1 cellular context compared by ENCODE assay signal in genomic region chr20:49219091-49219923, GRCh38.
TF ChIP-seq lines count a peak whose summit lies in the region.

Gene DDX27 (plus strand): TSS chr20:49219416. CDS start chr20:49219449, 33 bp downstream.

TF ChIP-seq in HepG2, 621 proteins besides CTCF, POLR2A, EP300 and RAD21 (continued from another document and continues in another):
- TF ChIP-seq ZNF646 (CRISPR knock-in tag; IDR thresholded peaks at IDR 0.05) (no peak), ZBTB10 (CRISPR knock-in tag; IDR thresholded peaks at IDR 0.05; ENCODE audit: borderline replicate concordance) (no peak), ZNF580 (CRISPR knock-in tag; IDR thresholded peaks at IDR 0.05; ENCODE audit: borderline replicate concordance, low read depth) (peak; percentile 75), RFXAP (CRISPR knock-in tag; IDR thresholded peaks at IDR 0.05; ENCODE audit: borderline replicate concordance) (peak; percentile 90; the same call in 1 of the 2 replicates), ARID4A (CRISPR knock-in tag; IDR thresholded peaks at IDR 0.05; ENCODE audit: borderline replicate concordance) (peak; percentile 99), REL (CRISPR knock-in tag; conservative IDR thresholded peaks at IDR 0.05) (peak; percentile 68; the same call in 1 of the 2 replicates), ZC3H13 (CRISPR knock-in tag; IDR thresholded peaks at IDR 0.05) (peak; percentile 40; the same call in 1 of the 2 replicates), ZHX1 (CRISPR knock-in tag; IDR thresholded peaks at IDR 0.05; ENCODE audit: low read depth) (peak; percentile 75; the same call in 1 of the 2 replicates), PRDM15 (CRISPR knock-in tag; IDR thresholded peaks at IDR 0.05) (peak; percentile 94), ZBTB8A (CRISPR knock-in tag; IDR thresholded peaks at IDR 0.05; ENCODE audit: borderline replicate concordance, low read depth) (no peak), NFIB (CRISPR knock-in tag; IDR thresholded peaks at IDR 0.05; ENCODE audit: borderline replicate concordance) (no peak), ZNF749 (CRISPR knock-in tag; IDR thresholded peaks at IDR 0.05; ENCODE audit: borderline replicate concordance) (no peak; the same call in 1 of the 2 replicates), JDP2 (CRISPR knock-in tag; IDR thresholded peaks at IDR 0.05; ENCODE audit: borderline replicate concordance) (no peak; the same call in 1 of the 2 replicates), ATRX (CRISPR knock-in tag; IDR thresholded peaks at IDR 0.05; ENCODE audit: borderline replicate concordance) (no peak), SRSF1 (optimal IDR thresholded peaks at IDR 0.05; ENCODE audit: low read depth, low read length) (no peak), ZKSCAN8 (CRISPR knock-in tag; IDR thresholded peaks at IDR 0.05; ENCODE audit: borderline replicate concordance) (no peak; the same call in 1 of the 2 replicates), GATAD1 (CRISPR knock-in tag; IDR thresholded peaks at IDR 0.05) (peak; percentile 95), ZNF274 (CRISPR knock-in tag; IDR thresholded peaks at IDR 0.05) (peak; percentile 97; the same call in 1 of the 2 replicates), ETS1 (CRISPR knock-in tag; IDR thresholded peaks at IDR 0.05) (peak; percentile 59; the same call in 1 of the 2 replicates), ATF1 (CRISPR knock-in tag; IDR thresholded peaks at IDR 0.05) (peak; percentile 94), ZNF570 (CRISPR knock-in tag; IDR thresholded peaks at IDR 0.05; ENCODE audit: borderline replicate concordance) (no peak), CENPX (CRISPR knock-in tag; IDR thresholded peaks at IDR 0.05) (no peak), NFIC (IDR thresholded peaks at IDR 0.05; ENCODE audit: low read length) (no peak), ADNP (CRISPR knock-in tag; IDR thresholded peaks at IDR 0.05) (no peak), FOXP4 (CRISPR knock-in tag; IDR thresholded peaks at IDR 0.05) (peak; percentile 74; the same call in 1 of the 2 replicates)
